ENCODE assay signal across 35 cellular contexts in genomic region chr6:49698538-49699205, GRCh38. TPM values are rescaled to one million over a fixed set of nuclear protein-coding genes. Genes with fewer than 3 reads are reported as not detected.
"Had no signal": no experiment of that assay in that cellular context is flagged by ENCODE, and none has a peak within 500 bp of the region (broad histone marks: within the 10 kb centered on the region; RNA-seq: fewer than 3 reads in every experiment).

No MANE protein-coding gene starts in this region.

- FAIRE-seq: astrocyte had no signal

- H3K36me3 ChIP-seq: adrenal gland, breast epithelium, MG63, Peyer's patch, SJSA1 had no signal

- H3K9ac ChIP-seq: SK-N-SH had no signal

- H3K4me2 ChIP-seq: SK-N-SH had no signal

- H3K27me3 ChIP-seq: adrenal gland, body of pancreas, breast epithelium, MG63, Peyer's patch, SJSA1 had no signal

- H3K4me3 ChIP-seq: adrenal gland, body of pancreas, breast epithelium, MG63, Peyer's patch, SJSA1 had no signal

- H3K27ac ChIP-seq: adrenal gland, body of pancreas, breast epithelium, Peyer's patch, SJSA1 had no signal

- H3K9me3 ChIP-seq: adrenal gland, Peyer's patch, SJSA1, SK-N-SH had no signal

- DNase-seq: activated CD4-positive, alpha-beta T cell treated with anti-CD3 and anti-CD28 coated beads for 36 hours; activated CD4-positive, alpha-beta T cell treated with anti-CD3 and anti-CD28 coated beads, Interleukin-2, amount 10 ng/mL, durations not matched to agents 7 days and 5 days; activated CD4-positive, alpha-beta T cell treated with anti-CD3 and anti-CD28 coated beads, Interleukin-2, amount 50 U/mL, for 48 hours; activated CD8-positive, alpha-beta memory T cell treated with anti-CD3 and anti-CD28 coated beads, Interleukin-2, amount 50 U/mL, for 4 hours; activated gamma-delta T cell treated with Interleukin-2 at 50 U/mL for 16 hours; activated naive CD4-positive, alpha-beta T cell treated with anti-CD3 and anti-CD28 coated beads for 36 hours; activated T-cell treated with anti-CD3 and anti-CD28 coated beads for 4 hours; activated T-cell treated with anti-CD3 and anti-CD28 coated beads, Interleukin-2, amount 50 U/mL, for 4 hours; adrenal gland; body of pancreas; Kasumi-1; KG1; MG63; MV-4-11; NCI-H1092; NCI-H146; NCI-H187; NCI-H2029 treated with DMSO at 0.1 percent for 48 hours; NCI-H2107; NCI-H2171; NCI-H510A; NCI-H526; NCI-H774; PC-3; Peyer's patch; RPMI8226; SHP77 treated with DMSO at 0.1 percent for 48 hours; SK-N-SH had no signal

- H3K4me1 ChIP-seq: adrenal gland, body of pancreas, breast epithelium, Peyer's patch, SJSA1 had no signal

- ATAC-seq: activated CD4-positive, alpha-beta T cell treated with anti-CD3 and anti-CD28 coated beads for 36 hours; activated CD4-positive, CD25-positive, alpha-beta regulatory T cell treated with anti-CD3 and anti-CD28 coated beads, Interleukin-2, amount 50 U/mL, for 24 hours; activated naive CD4-positive, alpha-beta T cell treated with anti-CD3 and anti-CD28 coated beads, Interleukin-2, amount 50 U/mL, for 72 hours; activated T-cell treated with anti-CD3 and anti-CD28 coated beads, Interleukin-2, amount 50 U/mL, for 4 hours; body of pancreas had no signal

RNA-seq across cellular contexts. Expression of gene CRISP2, which starts 14.7 kb away (rescaled TPM):
- total RNA-seq: activated CD4-positive, alpha-beta T cell treated with anti-CD3 and anti-CD28 coated beads for 36 hours; activated CD4-positive, alpha-beta T cell treated with anti-CD3 and anti-CD28 coated beads, Interleukin-2, amount 10 ng/mL, durations not matched to agents 7 days and 5 days; activated naive CD4-positive, alpha-beta T cell treated with anti-CD3 and anti-CD28 coated beads for 36 hours; activated naive CD4-positive, alpha-beta T cell treated with anti-CD3 and anti-CD28 coated beads, Interleukin-2, amount 50 U/mL, for 72 hours; activated T-cell treated with anti-CD3 and anti-CD28 coated beads, Interleukin-2, amount 50 U/mL, for 4 hours; activated T-helper 1 cell treated with anti-CD3 and anti-CD28 coated beads, Interleukin-12 subunit alpha, Interleukin-12 subunit beta, Interleukin-2, Interleukin-4 antibody, amounts not matched to agents 30 ng/mL and 10 ng/mL and 1 ng/mL, durations not matched to agents 14 hours and 24 hours and 36 hours; adrenal gland; astrocyte; body of pancreas; cardiac septum; PC-3; Peyer's patch; SJSA1 had no signal
- polyA plus RNA-seq: adrenal gland, SK-N-SH had no signal

RNA-seq across cellular contexts. Expression of gene CRISP3, which starts 45.5 kb away (rescaled TPM):
- total RNA-seq: activated CD4-positive, alpha-beta T cell treated with anti-CD3 and anti-CD28 coated beads for 36 hours; activated CD4-positive, alpha-beta T cell treated with anti-CD3 and anti-CD28 coated beads, Interleukin-2, amount 10 ng/mL, durations not matched to agents 7 days and 5 days; activated naive CD4-positive, alpha-beta T cell treated with anti-CD3 and anti-CD28 coated beads for 36 hours; activated naive CD4-positive, alpha-beta T cell treated with anti-CD3 and anti-CD28 coated beads, Interleukin-2, amount 50 U/mL, for 72 hours; activated T-cell treated with anti-CD3 and anti-CD28 coated beads, Interleukin-2, amount 50 U/mL, for 4 hours; activated T-helper 1 cell treated with anti-CD3 and anti-CD28 coated beads, Interleukin-12 subunit alpha, Interleukin-12 subunit beta, Interleukin-2, Interleukin-4 antibody, amounts not matched to agents 30 ng/mL and 10 ng/mL and 1 ng/mL, durations not matched to agents 14 hours and 24 hours and 36 hours; adrenal gland; astrocyte; PC-3; Peyer's patch; SJSA1 had no signal
- polyA plus RNA-seq: SK-N-SH had no signal
